1 cellular context compared by ENCODE assay signal in the genomic region with DNA sequence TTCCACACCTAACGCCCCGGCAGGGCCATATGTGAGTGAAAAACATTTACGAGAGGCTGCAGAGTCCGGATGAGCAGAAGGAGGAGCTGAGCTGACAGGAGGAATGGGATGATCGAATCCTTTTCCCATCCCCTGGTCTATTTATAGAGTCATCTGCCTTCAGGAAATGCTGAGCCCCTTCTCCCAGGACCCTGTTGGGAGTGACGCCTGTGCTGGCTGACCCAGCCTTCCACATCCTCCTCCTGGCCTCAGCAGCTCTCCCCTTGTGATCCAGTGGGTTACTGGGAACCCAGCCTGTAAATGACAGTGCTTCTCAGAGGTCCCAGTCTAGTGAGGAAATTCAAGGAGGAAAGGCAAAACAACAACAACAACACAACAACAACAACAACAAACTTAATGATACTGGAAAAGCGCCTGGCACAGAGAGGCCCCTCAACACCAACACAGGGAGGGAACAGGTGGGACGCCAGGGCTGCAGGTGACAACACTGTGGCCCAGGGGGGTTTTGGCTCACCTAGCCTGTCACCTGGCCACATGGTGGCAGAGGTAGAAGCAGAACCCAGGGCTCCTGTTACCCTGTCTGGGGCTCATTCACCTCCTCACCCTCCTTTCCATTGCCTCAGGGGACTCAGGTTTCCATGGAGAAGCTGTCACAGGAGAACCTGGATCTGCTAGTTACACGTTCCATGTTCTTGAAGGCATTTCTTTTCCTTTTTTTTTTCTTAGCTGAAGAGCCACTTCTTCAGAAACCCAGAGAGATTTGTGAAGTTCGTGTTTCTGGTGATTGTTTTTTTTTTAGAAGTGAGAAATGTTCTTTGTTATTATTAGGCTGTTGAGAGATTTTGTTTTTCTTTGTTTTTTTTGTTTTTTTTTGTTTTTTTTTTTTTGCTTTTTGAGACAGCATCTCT.
TF ChIP-seq lines count a peak whose summit lies in the region.

No MANE protein-coding gene starts in this region.

TF ChIP-seq in GM23338, 12 proteins besides CTCF, POLR2A, EP300 and RAD21:
- TF ChIP-seq, protein P1, sequence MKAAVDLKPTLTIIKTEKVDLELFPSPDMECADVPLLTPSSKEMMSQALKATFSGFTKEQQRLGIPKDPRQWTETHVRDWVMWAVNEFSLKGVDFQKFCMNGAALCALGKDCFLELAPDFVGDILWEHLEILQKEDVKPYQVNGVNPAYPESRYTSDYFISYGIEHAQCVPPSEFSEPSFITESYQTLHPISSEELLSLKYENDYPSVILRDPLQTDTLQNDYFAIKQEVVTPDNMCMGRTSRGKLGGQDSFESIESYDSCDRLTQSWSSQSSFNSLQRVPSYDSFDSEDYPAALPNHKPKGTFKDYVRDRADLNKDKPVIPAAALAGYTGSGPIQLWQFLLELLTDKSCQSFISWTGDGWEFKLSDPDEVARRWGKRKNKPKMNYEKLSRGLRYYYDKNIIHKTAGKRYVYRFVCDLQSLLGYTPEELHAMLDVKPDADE (IDR thresholded peaks at IDR 0.05), result no peak
- TF ChIP-seq STAT1 (IDR thresholded peaks at IDR 0.05; ENCODE audit: unreplicated experiment) (no peak), NANOG (IDR thresholded peaks at IDR 0.05; ENCODE audit: borderline replicate concordance) (no peak), EZH2 (IDR thresholded peaks at IDR 0.05; ENCODE audit: low read depth, unreplicated experiment) (no peak)
